1 cellular context compared by ENCODE assay signal in genomic region chr20:63590218-63591146, GRCh38.
TF ChIP-seq lines count a peak whose summit lies in the region.

No MANE protein-coding gene starts in this region.

TF ChIP-seq in K562, 482 proteins besides CTCF, POLR2A, EP300 and RAD21:
- TF ChIP-seq ZNF780A (CRISPR knock-in tag; IDR thresholded peaks at IDR 0.05) (no peak), HDGF (IDR thresholded peaks at IDR 0.05) (no peak), POLR2G (IDR thresholded peaks at IDR 0.05; ENCODE audit: low read depth, low read length) (0 out of 2 replicates have a peak, but pooled peaks have one; percentile 21), MECOM (CRISPR knock-in tag; IDR thresholded peaks at IDR 0.05) (no peak), TCFL5 (CRISPR knock-in tag; conservative IDR thresholded peaks at IDR 0.05) (no peak), YY1 (IDR thresholded peaks at IDR 0.05; ENCODE audit: borderline replicate concordance in 1 of 3, control insufficient read depth in 1 of 3, extremely low read depth in 1 of 3, insufficient read depth in 3 of 3, insufficient read length in 1 of 3, insufficient replicate concordance in 2 of 3, low read depth in 1 of 3, low read length in 2 of 3) (no peak)
- TF ChIP-seq, protein P1, sequence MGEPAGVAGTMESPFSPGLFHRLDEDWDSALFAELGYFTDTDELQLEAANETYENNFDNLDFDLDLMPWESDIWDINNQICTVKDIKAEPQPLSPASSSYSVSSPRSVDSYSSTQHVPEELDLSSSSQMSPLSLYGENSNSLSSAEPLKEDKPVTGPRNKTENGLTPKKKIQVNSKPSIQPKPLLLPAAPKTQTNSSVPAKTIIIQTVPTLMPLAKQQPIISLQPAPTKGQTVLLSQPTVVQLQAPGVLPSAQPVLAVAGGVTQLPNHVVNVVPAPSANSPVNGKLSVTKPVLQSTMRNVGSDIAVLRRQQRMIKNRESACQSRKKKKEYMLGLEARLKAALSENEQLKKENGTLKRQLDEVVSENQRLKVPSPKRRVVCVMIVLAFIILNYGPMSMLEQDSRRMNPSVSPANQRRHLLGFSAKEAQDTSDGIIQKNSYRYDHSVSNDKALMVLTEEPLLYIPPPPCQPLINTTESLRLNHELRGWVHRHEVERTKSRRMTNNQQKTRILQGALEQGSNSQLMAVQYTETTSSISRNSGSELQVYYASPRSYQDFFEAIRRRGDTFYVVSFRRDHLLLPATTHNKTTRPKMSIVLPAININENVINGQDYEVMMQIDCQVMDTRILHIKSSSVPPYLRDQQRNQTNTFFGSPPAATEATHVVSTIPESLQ (CRISPR knock-in tag; IDR thresholded peaks at IDR 0.05) = no peak
TF ChIP-seq in K562: peak in this region for 1.
